10 cellular contexts compared by ENCODE assay signal in the genomic region with DNA sequence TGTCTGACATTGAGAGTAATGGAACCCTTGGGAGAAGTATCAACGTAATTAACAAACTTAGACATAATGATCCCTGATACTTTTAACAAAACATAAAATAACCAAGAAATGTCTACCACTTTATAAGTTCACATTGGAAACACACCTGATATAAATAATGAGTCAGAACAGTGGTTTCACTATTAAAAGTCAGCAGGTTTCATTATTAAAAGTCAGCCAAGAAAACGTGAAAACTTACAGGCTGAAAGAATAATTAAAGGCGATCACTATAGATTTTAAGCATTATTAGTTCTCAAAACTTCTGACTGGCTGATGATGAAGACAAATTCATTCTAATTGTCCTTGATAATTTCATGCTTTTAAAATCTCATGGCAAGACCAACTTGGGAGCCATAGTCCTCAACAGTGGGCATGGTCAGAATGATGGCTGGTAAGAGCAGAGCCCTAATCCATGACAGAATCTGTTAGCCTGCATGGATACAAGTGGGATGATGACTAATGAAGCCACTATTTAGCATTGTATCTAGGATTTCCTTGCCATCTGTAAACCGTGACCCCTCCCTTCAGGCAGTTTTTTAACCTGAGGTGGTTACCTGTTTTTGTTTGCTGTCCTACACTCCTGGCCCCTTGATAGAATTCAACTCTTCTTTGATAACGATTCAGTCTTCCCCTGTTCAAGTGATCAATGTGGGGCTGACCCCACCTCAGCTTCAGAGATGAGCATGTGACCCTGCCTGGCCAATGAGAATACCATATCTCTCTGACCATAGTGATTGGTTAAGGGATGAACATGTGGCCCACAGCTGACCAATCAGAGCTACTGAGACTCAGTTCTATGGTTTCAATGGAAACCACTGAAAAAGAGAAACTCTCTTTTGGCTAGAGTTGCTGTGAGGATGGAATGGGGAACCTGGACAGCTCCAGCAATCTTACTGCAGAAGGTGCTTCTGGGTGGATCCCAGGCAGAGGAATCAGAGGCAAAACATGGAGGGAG.
DNase-seq lines count a peak whose midpoint lies in the region; ATAC-seq and TF ChIP-seq lines count a peak whose summit lies in the region.
"Had no signal": no experiment of that assay in that cellular context is flagged by ENCODE, and none has a peak within 500 bp of the region (broad histone marks: within the 10 kb centered on the region; RNA-seq: fewer than 3 reads in every experiment).

No MANE protein-coding gene starts in this region.

- peaks cover 4% of the 10 kb centered on the region for H3K36me3 Mint-ChIP-seq in endothelial cell (ENCODE audit: low read depth, unreplicated experiment)

- H3K9me2 ChIP-seq in MM.1S (replicated peaks; ENCODE audit: insufficient read depth, low read length), result no peaks in the 10 kb centered on the region

- H3K4me1 Mint-ChIP-seq in endothelial cell (ENCODE audit: unreplicated experiment), result peaks cover 12% of the 10 kb centered on the region

- 0 out of 2 replicates have a peak, but pooled peaks cover 9% of the 10 kb centered on the region for H3F3A ChIP-seq in MM.1S (ENCODE audit: insufficient read depth, low read length)

- ATAC-seq in GM19023 (IDR thresholded peaks at IDR 0.05; ENCODE audit: unreplicated experiment) (peak; percentile 27), HG02759 (IDR thresholded peaks at IDR 0.05; ENCODE audit: unreplicated experiment) (peak; percentile 40), GM18520 (IDR thresholded peaks at IDR 0.05; ENCODE audit: unreplicated experiment) (no peak)

- no peak overlapping the region for H3K9ac ChIP-seq in MM.1S (ENCODE audit: low read length)

- no peaks in the 10 kb centered on the region for H3K79me2 ChIP-seq in MM.1S (ENCODE audit: low read length)

- H3K9me3 ChIP-seq in MM.1S (replicated peaks; ENCODE audit: insufficient read depth, low read length) (no peaks in the 10 kb centered on the region), mesodermal cell (ENCODE audit: control insufficient read depth, low read length) (peaks cover 5% of the 10 kb centered on the region)
- H3K9me3 ChIP-seq: uterus had no signal

- H3K36me3 ChIP-seq in MM.1S (replicated peaks; ENCODE audit: insufficient read depth, low read length) (no peaks in the 10 kb centered on the region), mesodermal cell (ENCODE audit: control insufficient read depth, insufficient read depth, low read length) (no peaks in the 10 kb centered on the region)
- H3K36me3 ChIP-seq: cardiac muscle cell, uterus had no signal

- no peak overlapping the region for H3K27ac Mint-ChIP-seq in endothelial cell (ENCODE audit: unreplicated experiment)

- H3K4me3 ChIP-seq in MM.1S (ENCODE audit: low read length), result no peak overlapping the region
- no peak overlapping the region for H3K4me3 ChIP-seq in mesodermal cell (ENCODE audit: extremely low read depth, insufficient read depth, low read length, poor library complexity, severe bottlenecking)
- H3K4me3 ChIP-seq: cardiac muscle cell, uterus had no signal

- peak overlapping the region; percentile 50; the same call in 1 of the 2 replicates for H3K27ac ChIP-seq in MM.1S (ENCODE audit: low read length)
- H3K27ac ChIP-seq in mesodermal cell (ENCODE audit: low read depth, low read length, severe bottlenecking), result peak overlapping the region; percentile 51
- H3K27ac ChIP-seq: cardiac muscle cell, uterus had no signal

- H3K4me1 ChIP-seq in MM.1S (ENCODE audit: low read length), result peaks cover 38% of the 10 kb centered on the region
- H3K4me1 ChIP-seq in mesodermal cell (ENCODE audit: control insufficient read depth, insufficient read depth, low read length, poor library complexity, severe bottlenecking), result peaks cover 4% of the 10 kb centered on the region
- H3K4me1 ChIP-seq: uterus had no signal

- TF ChIP-seq CTCF in MM.1S (IDR thresholded peaks at IDR 0.05; ENCODE audit: low read length) (no peak), endothelial cell (IDR thresholded peaks at IDR 0.05; ENCODE audit: unreplicated experiment) (no peak)

- no peaks in the 10 kb centered on the region for H4K20me1 ChIP-seq in MM.1S (ENCODE audit: insufficient read depth, low read length)

- DNase-seq in MM.1S, result peak; percentile 73
- DNase-seq in endothelial cell (ENCODE audit: low spot score), result no peak
- no peak for DNase-seq in DMS79 treated with DMSO at 0.1 percent for 48 hours (lab: John Stamatoyannopoulos, UW)
- DNase-seq in HUDEP-2 (lab: John Stamatoyannopoulos, UW; ENCODE audit: unreplicated experiment in 76 of 76), result no peak
- DNase-seq: uterus had no signal

- 0 out of 2 replicates have a peak overlapping the region, but pooled peaks have one; percentile 12 for H2AFZ ChIP-seq in MM.1S (ENCODE audit: low read length)

- peaks cover 5% of the 10 kb centered on the region for H3K27me3 Mint-ChIP-seq in endothelial cell (ENCODE audit: unreplicated experiment)

- 91 to 100% methylated on average over 1 to 2 of the region's 5 CpGs for WGBS in mesodermal cell (ENCODE audit: insufficient coverage in 2 of 2), 2 experiments

- no peaks in the 10 kb centered on the region for H3K27me3 ChIP-seq in MM.1S (replicated peaks; ENCODE audit: insufficient read depth, low read length)
- H3K27me3 ChIP-seq: cardiac muscle cell, uterus had no signal

- peaks cover 5% of the 10 kb centered on the region for H3K9me3 Mint-ChIP-seq in endothelial cell (ENCODE audit: unreplicated experiment)

- peak overlapping the region; percentile 51 for H3K4me2 ChIP-seq in MM.1S (ENCODE audit: low read depth, low read length)

- no peak overlapping the region for H3K4me3 Mint-ChIP-seq in endothelial cell (ENCODE audit: unreplicated experiment)
